ENCODE assay signal across 8 cellular contexts in the genomic region with DNA sequence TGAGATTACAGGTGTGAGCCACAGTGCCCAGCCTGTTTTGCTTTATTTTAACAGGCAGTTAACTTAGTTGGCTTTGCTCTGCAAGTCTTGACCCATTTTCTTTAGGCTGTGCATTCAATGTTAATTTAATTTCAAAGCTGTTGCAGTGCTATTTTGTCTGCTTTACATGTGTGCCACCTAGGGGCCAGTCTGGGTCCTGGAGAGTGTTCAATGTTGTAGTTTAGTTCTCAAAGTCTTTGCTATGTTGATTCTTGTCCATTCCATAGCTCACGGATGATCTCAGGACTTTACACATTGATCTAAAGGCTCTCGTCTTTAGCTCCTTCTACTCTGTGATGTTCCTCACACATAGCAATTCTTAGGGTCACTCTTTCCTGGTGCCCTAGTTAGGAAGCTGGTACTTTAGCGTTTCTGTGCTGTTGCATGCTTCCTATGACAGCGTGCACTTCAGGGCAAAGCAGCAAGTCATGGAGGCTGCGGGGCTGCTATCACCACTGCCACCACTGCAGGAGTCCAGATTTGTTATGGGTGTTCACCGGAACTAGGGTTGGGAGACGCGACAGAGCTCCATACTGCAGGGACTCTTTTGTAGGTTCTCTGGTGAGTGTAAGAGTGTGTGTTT. TPM values are rescaled to one million over a fixed set of nuclear protein-coding genes. Genes with fewer than 3 reads are reported as not detected.
DNase-seq lines count a peak whose midpoint lies in the region; FAIRE-seq and TF ChIP-seq lines count a peak whose summit lies in the region.

No MANE protein-coding gene starts in this region.

- H3K4me3 ChIP-seq in BJ (ENCODE audit: low read depth, low read length) (no peak overlapping the region), WI38 (ENCODE audit: low read depth, low read length) (no peak overlapping the region), fibroblast of the aortic adventitia (ENCODE audit: low read depth, low read length) (no peak overlapping the region)

- H3K27me3 ChIP-seq in BJ (ENCODE audit: control insufficient read depth, insufficient read depth, low read length) = no peaks in the 10 kb centered on the region

- TF ChIP-seq CTCF in BJ (IDR thresholded peaks at IDR 0.05; ENCODE audit: insufficient read depth, low read depth, low read length) = peak; percentile 87
- peak; percentile 64 for TF ChIP-seq CTCF in GM13977 (IDR thresholded peaks at IDR 0.05; ENCODE audit: extremely low read depth, insufficient read depth, missing control alignments)
- peak; percentile 76 for TF ChIP-seq CTCF in WI38 (IDR thresholded peaks at IDR 0.05; ENCODE audit: low read depth, low read length)
- peak; percentile 74 for TF ChIP-seq CTCF in fibroblast of the aortic adventitia (IDR thresholded peaks at IDR 0.05; ENCODE audit: insufficient read depth, low read length)

- in situ Hi-C loops in GM13977 (cut with MboI; ENCODE audit: low pct_unique_long_range_greater_than_20kb, low sequenced_read_pairs, unreplicated experiment) = no loop called here

- H3K36me3 ChIP-seq in BJ (ENCODE audit: control insufficient read depth, insufficient read depth, low read length) = no peaks in the 10 kb centered on the region

- POLR2A ChIA-PET in BJ (lab: Charles Lee) = no interaction called here

- peak; percentile 54 for FAIRE-seq in HTR-8/SVneo (lab: Jason Lieb, UNC)

- DNase-seq in BJ (ENCODE audit: low read depth) = no peak
- no peak for DNase-seq in GM13977 (ENCODE audit: low spot score)
- peak; percentile 53 for DNase-seq in HTR-8/SVneo (ENCODE audit: insufficient read length, low spot score)
- peak; percentile 63 for DNase-seq in fibroblast of the aortic adventitia (ENCODE audit: low read depth)
- DNase-seq in stimulated activated CD8-positive, alpha-beta memory T cell treated with anti-CD3 and anti-CD28 coated beads, Interleukin-15, amount 100 ng/mL, for 1 hour (ENCODE audit: low read depth) = peak; percentile 10
- DNase-seq in C1 segment of cervical spinal cord (lab: John Stamatoyannopoulos, UW) = no peak
- no peak for DNase-seq in NCI-H2107 treated with DMSO at 0.1 percent for 48 hours (lab: John Stamatoyannopoulos, UW; ENCODE audit: unreplicated experiment)

- CTCF ChIA-PET in BJ (lab: Yijun Ruan, JAX) = interaction anchor here (0.7 to 4.5 kb wide), 33 partner anchors 11 to 719 kb away, joined by 3 to 100 read pairs (median 5); a partner anchor contains a TSS

RNA-seq across cellular contexts. Expression of a gene that starts 16.4 kb away (rescaled TPM):
- polyA plus RNA-seq in BJ (2011; rRNA removed) = 0.15 and 0.34 TPM in 2 replicates
- polyA minus RNA-seq in BJ (2011; rRNA and poly(A)+ RNA removed) = 0.28 and 0.72 TPM in 2 replicates
- 0.54 TPM in 1 of 2 replicates, not detected in the other for total RNA-seq in fibroblast of the aortic adventitia (ENCODE audit: low replicate concordance)

Comparison
In these comparisons a context has a peak if more than half of its experiments do, and no peak if none do; other contexts are left out.
1. DNase-seq: peak in HTR-8/SVneo (single experiment), fibroblast of the aortic adventitia (single experiment) and stimulated activated CD8-positive, alpha-beta memory T cell treated with anti-CD3 and anti-CD28 coated beads, Interleukin-15, amount 100 ng/mL, for 1 hour (single experiment); none in BJ (single experiment), GM13977 (single experiment), C1 segment of cervical spinal cord (0 of 14) and NCI-H2107 treated with DMSO at 0.1 percent for 48 hours (single experiment).
2. Peak in every context shown above with its lines, with median percentiles within 50 percentile points of each other: CTCF ChIP-seq.